In genomic region chr2:19819097-19820065, GRCh38 we compare ENCODE assay signal across 12 cellular contexts.
DNase-seq lines count a peak whose midpoint lies in the region; ATAC-seq lines count a peak whose summit lies in the region.
"Had no signal": no experiment of that assay in that cellular context is flagged by ENCODE, and none has a peak within 500 bp of the region (broad histone marks: within the 10 kb centered on the region; RNA-seq: fewer than 3 reads in every experiment).

No MANE protein-coding gene starts in this region.

- peaks cover 18% of the 10 kb centered on the region for H3K4me1 ChIP-seq in ACC112 (ENCODE audit: control insufficient read depth, insufficient read depth, low read length, unreplicated experiment)

- intact Hi-C loops in left ventricle myocardium superior (cut with micrococcal nuclease) = no loop called here

- H3K4me3 ChIP-seq in ACC112 (ENCODE audit: low read depth, low read length) = no peak overlapping the region
- H3K4me3 ChIP-seq: skin epidermis had no signal

- peaks cover 3% of the 10 kb centered on the region; the same call in 1 of the 2 replicates for H3K36me3 ChIP-seq in ACC112 (ENCODE audit: insufficient read depth, low read length)

- H3K27me3 ChIP-seq in ACC112 (ENCODE audit: insufficient read depth, low read length) = no peaks in the 10 kb centered on the region

- no peak overlapping the region for H2AFZ ChIP-seq in ACC112 (ENCODE audit: low read length, unreplicated experiment)

- H3K79me2 ChIP-seq in ACC112 (ENCODE audit: control insufficient read depth, insufficient read depth, low read length, unreplicated experiment) = no peaks in the 10 kb centered on the region

- DNase-seq in HS-5 (ENCODE audit: low read depth) (peak; percentile 38), astrocyte of the hippocampus (ENCODE audit: low read depth, low spot score) (peak; percentile 73), left ventricle myocardium superior (no peak), DMS53 (lab: John Stamatoyannopoulos, UW) (no peak)
- DNase-seq in stimulated activated naive CD8-positive, alpha-beta T cell treated with anti-CD3 and anti-CD28 coated beads, Interleukin-15, Interleukin-2, amounts not matched to agents 100 U/mL and 50 U/mL, for 24 hours = no peak
- DNase-seq in activated effector memory CD4-positive, alpha-beta T cell treated with anti-CD3 and anti-CD28 coated beads, Interleukin-2, amount 50 U/mL, for 16 hours = no peak
- DNase-seq: activated CD8-positive, alpha-beta memory T cell treated with anti-CD3 and anti-CD28 coated beads, Interleukin-2, amount 50 U/mL, for 4 hours; MV-4-11; NCI-H524 had no signal

- peak; percentile 71 for ATAC-seq in left ventricle myocardium superior
- ATAC-seq in stimulated activated naive CD8-positive, alpha-beta T cell treated with anti-CD3 and anti-CD28 coated beads, Interleukin-15, Interleukin-2, amounts not matched to agents 100 U/mL and 50 U/mL, for 24 hours = no peak
- ATAC-seq in HG02852 (IDR thresholded peaks at IDR 0.05; ENCODE audit: unreplicated experiment) = no peak

- peak overlapping the region; percentile 64 for H3K27ac ChIP-seq in ACC112 (ENCODE audit: low read depth, low read length)

Comparison
In these comparisons a context has a peak if more than half of its experiments do, and no peak if none do; other contexts are left out.
1. DNase-seq: peak in HS-5 (single experiment) and astrocyte of the hippocampus (single experiment); none in left ventricle myocardium superior (single experiment), stimulated activated naive CD8-positive, alpha-beta T cell treated with anti-CD3 and anti-CD28 coated beads, Interleukin-15, Interleukin-2, amounts not matched to agents 100 U/mL and 50 U/mL, for 24 hours (single experiment), activated effector memory CD4-positive, alpha-beta T cell treated with anti-CD3 and anti-CD28 coated beads, Interleukin-2, amount 50 U/mL, for 16 hours (single experiment) and DMS53 (single experiment).